8 cellular contexts compared by ENCODE assay signal in the genomic region with DNA sequence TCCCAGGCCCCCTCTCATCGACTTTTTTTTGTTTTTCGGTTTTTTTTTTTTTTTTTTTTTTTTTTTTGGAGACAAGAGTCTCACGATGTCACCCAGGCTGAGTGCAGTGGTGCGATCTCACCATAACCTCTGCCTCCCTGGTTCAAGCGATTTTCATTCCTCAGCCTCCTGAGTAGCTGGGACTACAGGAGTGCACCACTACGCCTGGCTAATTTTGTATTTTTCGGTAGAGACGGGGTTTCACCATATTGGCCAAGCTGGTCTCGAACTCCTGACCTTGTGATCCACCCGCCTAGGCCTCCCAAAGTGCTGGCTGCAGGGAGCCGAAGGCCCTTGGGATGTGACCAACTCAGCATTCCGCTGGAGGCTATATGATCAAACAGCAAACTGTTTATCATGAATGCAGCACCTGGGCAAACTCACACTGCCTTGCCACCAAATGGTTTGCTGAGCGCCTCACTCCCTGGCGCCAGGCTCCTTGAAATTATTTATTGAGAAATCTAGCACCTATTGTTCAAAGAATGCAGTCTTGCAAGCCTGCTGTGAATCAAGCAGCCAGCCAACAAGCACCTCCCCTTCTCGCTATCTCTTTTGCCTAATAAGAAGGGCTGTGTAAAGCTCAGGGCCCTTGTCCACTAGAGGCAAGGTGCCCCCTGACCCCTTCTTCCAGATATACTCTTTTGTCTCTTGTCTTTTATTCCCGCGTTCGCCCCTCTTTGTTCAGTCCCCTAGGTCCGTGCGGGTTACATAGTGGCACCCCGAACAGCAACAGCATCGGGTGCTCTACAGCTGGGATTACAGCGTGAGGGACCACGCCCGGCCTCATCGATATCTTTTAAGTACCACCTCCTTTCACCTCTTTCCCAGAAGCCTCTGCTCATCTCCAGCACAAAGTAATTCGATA. TPM values are rescaled to one million over a fixed set of nuclear protein-coding genes. Genes with fewer than 3 reads are reported as not detected.
DNase-seq lines count a peak whose midpoint lies in the region; ATAC-seq and TF ChIP-seq lines count a peak whose summit lies in the region.

No MANE protein-coding gene starts in this region.

- peak overlapping the region; percentile 85 for H3K4me3 ChIP-seq in CD8-positive, alpha-beta T cell (ENCODE audit: low read depth, low read length)
- H3K4me3 ChIP-seq in coronary artery (peak overlapping the region; percentile 84), mucosa of stomach (ENCODE audit: low read length) (peak overlapping the region; percentile 81)

- H3K9me3 ChIP-seq in CD8-positive, alpha-beta T cell (ENCODE audit: low read length): no peaks in the 10 kb centered on the region
- no peaks in the 10 kb centered on the region for H3K9me3 ChIP-seq in mucosa of stomach (ENCODE audit: control insufficient read depth, low read length)

- peaks cover 24% of the 10 kb centered on the region for H3K4me1 ChIP-seq in CD8-positive, alpha-beta T cell (ENCODE audit: insufficient read depth, low read length)
- no peaks in the 10 kb centered on the region for H3K4me1 ChIP-seq in mucosa of stomach (ENCODE audit: control insufficient read depth, insufficient read depth, low read length)

- H3K4me3 Mint-ChIP-seq in CD8-positive, alpha-beta T cell: peak overlapping the region; percentile 98

- peak overlapping the region; percentile 98 for H3K27ac Mint-ChIP-seq in CD8-positive, alpha-beta T cell

- DNase-seq in CD8-positive, alpha-beta T cell: peak in 2 of 7 experiments; percentile 19 to 26
- DNase-seq in HCEC 1CT: peak; percentile 3
- peak; percentile 23 for DNase-seq in NCI-H774 (lab: John Stamatoyannopoulos, UW)
- no peak for DNase-seq in coronary artery (ENCODE audit: low spot score)
- DNase-seq in NAMALWA (ENCODE audit: low spot score): no peak
- DNase-seq in cerebellar cortex (ENCODE audit: low spot score): no peak
- no peak for DNase-seq in OCI-M1 (lab: John Stamatoyannopoulos, UW)

- no peak for TF ChIP-seq CTCF in CD8-positive, alpha-beta T cell (IDR thresholded peaks at IDR 0.05)
- TF ChIP-seq CTCF in coronary artery (IDR thresholded peaks at IDR 0.05): no peak

- peaks cover 41% of the 10 kb centered on the region for H3K36me3 Mint-ChIP-seq in CD8-positive, alpha-beta T cell

- H3K27me3 Mint-ChIP-seq in CD8-positive, alpha-beta T cell (ENCODE audit: low read depth): no peaks in the 10 kb centered on the region

- H3K9ac ChIP-seq in mucosa of stomach (ENCODE audit: low read length): peak overlapping the region; percentile 83

- H3K36me3 ChIP-seq in CD8-positive, alpha-beta T cell (ENCODE audit: insufficient read depth, low read length): no peaks in the 10 kb centered on the region
- H3K36me3 ChIP-seq in mucosa of stomach (ENCODE audit: control insufficient read depth, insufficient read depth, low read length): no peaks in the 10 kb centered on the region

- H3K27ac ChIP-seq in CD8-positive, alpha-beta T cell (ENCODE audit: low read depth, low read length): peak overlapping the region; percentile 85
- peak overlapping the region; percentile 72 to 89 for H3K27ac ChIP-seq in coronary artery

- no peaks in the 10 kb centered on the region for H3K9me3 Mint-ChIP-seq in CD8-positive, alpha-beta T cell

- H3K4me1 Mint-ChIP-seq in CD8-positive, alpha-beta T cell (ENCODE audit: low read depth): peaks cover 61% of the 10 kb centered on the region

- intact Hi-C loops in CD8-positive, alpha-beta T cell (cut with DNase I, micrococcal nuclease): loop anchor here (5.0 to 10.0 kb wide), 3 partner anchors 143 to 1652 kb away; a partner anchor contains a TSS

- no peak for ATAC-seq in CD8-positive, alpha-beta T cell

- no peaks in the 10 kb centered on the region for H3K27me3 ChIP-seq in CD8-positive, alpha-beta T cell (ENCODE audit: insufficient read depth, low read length)
- H3K27me3 ChIP-seq in mucosa of stomach (ENCODE audit: control insufficient read depth, insufficient read depth, low read length): no peaks in the 10 kb centered on the region

- CTCF ChIA-PET in CD8-positive, alpha-beta T cell (lab: Charles Lee): interaction anchor here (1.3 to 8.1 kb wide), 5 partner anchors 26 to 147 kb away, joined by 3 to 91 read pairs (median 15); no protein-coding TSS in a partner anchor

- POLR2A ChIA-PET in CD8-positive, alpha-beta T cell (lab: Charles Lee): interaction anchor here (1.0 to 3.1 kb wide), 4 partner anchors 18 to 140 kb away, joined by 3 to 34 read pairs (median 16); a partner anchor contains a TSS

RNA-seq across cellular contexts. Expression of a gene that starts 1.2 kb away (rescaled TPM):
- 1 to 10 TPM; 3.4 to 3.9 TPM for total RNA-seq in CD8-positive, alpha-beta T cell

RNA-seq across cellular contexts. Expression of a gene that starts 27.3 kb away (rescaled TPM):
- total RNA-seq in CD8-positive, alpha-beta T cell: 10 to 100 TPM; 16.1 to 20.2 TPM

RNA-seq across cellular contexts. Expression of a gene that starts 27.6 kb away (rescaled TPM):
- total RNA-seq in CD8-positive, alpha-beta T cell: 10 to 100 TPM; 40.6 to 41.0 TPM

RNA-seq across cellular contexts. Expression of a gene that starts 48.1 kb away (rescaled TPM):
- total RNA-seq in CD8-positive, alpha-beta T cell: 10 to 100 TPM; 12.1 to 15.2 TPM

Comparison
In these comparisons a context has a peak if more than half of its experiments do, and no peak if none do; other contexts are left out.
1. DNase-seq: peak in HCEC 1CT (single experiment) and NCI-H774 (single experiment); none in coronary artery (single experiment), NAMALWA (single experiment), cerebellar cortex (single experiment) and OCI-M1 (single experiment).
2. Peak in every context shown above with its lines, with median percentiles within 50 percentile points of each other: H3K4me3 ChIP-seq.